ENCODE assay signal across 9 cellular contexts in genomic region chr12:1907652-1908611, GRCh38. TPM values are rescaled to one million over a fixed set of nuclear protein-coding genes. Genes with fewer than 3 reads are reported as not detected.
A peak's percentile ranks its signal among the peaks of the same experiment; 100 is the strongest.
DNase-seq lines count a peak whose midpoint lies in the region; ATAC-seq and TF ChIP-seq lines count a peak whose summit lies in the region.
"Had no signal": no experiment of that assay in that cellular context is flagged by ENCODE, and none has a peak within 500 bp of the region (broad histone marks: within the 10 kb centered on the region; RNA-seq: fewer than 3 reads in every experiment).

No MANE protein-coding gene starts in this region.

- peaks cover 17% of the 10 kb centered on the region for H3K9me3 Mint-ChIP-seq in activated naive CD8-positive, alpha-beta T cell treated with anti-CD3 and anti-CD28 coated beads, Interleukin-2, amount 10 ng/mL, durations not matched to agents 7 days and 5 days

- no peaks in the 10 kb centered on the region for H3K36me3 ChIP-seq in right lobe of liver

- POLR2A ChIA-PET in activated naive CD8-positive, alpha-beta T cell treated with anti-CD3 and anti-CD28 coated beads, Interleukin-2, amount 10 ng/mL, durations not matched to agents 7 days and 5 days (lab: Charles Lee), result no interaction called here

- DNase-seq in NCI-H146 (lab: John Stamatoyannopoulos, UW) (peak; percentile 26), NCI-H146 treated with DMSO at 0.1 percent for 48 hours (lab: John Stamatoyannopoulos, UW; ENCODE audit: unreplicated experiment) (no peak), right lobe of liver (peak in 2 of 3 donors; percentile 37 to 51), ureter (ENCODE audit: low spot score) (peak; percentile 42), Ammon's horn (ENCODE audit: low spot score) (no peak), GM19238 (ENCODE audit: insufficient read length, low spot score) (no peak)
- DNase-seq in activated naive CD8-positive, alpha-beta T cell treated with anti-CD3 and anti-CD28 coated beads, Interleukin-2, amount 10 ng/mL, durations not matched to agents 7 days and 5 days, result peak; percentile 32

- TF ChIP-seq POLR2A in right lobe of liver (IDR thresholded peaks at IDR 0.05), result no peak

- peaks cover 0 to 5% (median under 1%) of the 10 kb centered on the region in 4 donors for H3K9me3 ChIP-seq in right lobe of liver

- intact Hi-C loops in right lobe of liver (cut with DNase I), result no loop called here

- H3K27ac Mint-ChIP-seq in activated naive CD8-positive, alpha-beta T cell treated with anti-CD3 and anti-CD28 coated beads, Interleukin-2, amount 10 ng/mL, durations not matched to agents 7 days and 5 days, result no peak overlapping the region

- H3K4me3 Mint-ChIP-seq in activated naive CD8-positive, alpha-beta T cell treated with anti-CD3 and anti-CD28 coated beads, Interleukin-2, amount 10 ng/mL, durations not matched to agents 7 days and 5 days, result peak overlapping the region; percentile 65
- H3K4me3 Mint-ChIP-seq: neural crest cell had no signal

- TF ChIP-seq CTCF in right lobe of liver (IDR thresholded peaks at IDR 0.05), result no peak

- ATAC-seq in activated naive CD8-positive, alpha-beta T cell treated with anti-CD3 and anti-CD28 coated beads, Interleukin-2, amount 10 ng/mL, durations not matched to agents 7 days and 5 days (ENCODE audit: low read depth), result no peak
- ATAC-seq in right lobe of liver (peak in 3 of 4 donors; percentile 12 to 45 (median 24)), GM19395 (IDR thresholded peaks at IDR 0.05; ENCODE audit: unreplicated experiment) (no peak)

- no peak overlapping the region for H3K4me3 ChIP-seq in right lobe of liver

- H3K27me3 Mint-ChIP-seq in activated naive CD8-positive, alpha-beta T cell treated with anti-CD3 and anti-CD28 coated beads, Interleukin-2, amount 10 ng/mL, durations not matched to agents 7 days and 5 days, result peaks cover 21% of the 10 kb centered on the region

- H3K27me3 ChIP-seq in right lobe of liver, result no peaks in the 10 kb centered on the region

- peaks cover 3% of the 10 kb centered on the region for H3K4me1 Mint-ChIP-seq in activated naive CD8-positive, alpha-beta T cell treated with anti-CD3 and anti-CD28 coated beads, Interleukin-2, amount 10 ng/mL, durations not matched to agents 7 days and 5 days

- H3K36me3 Mint-ChIP-seq in activated naive CD8-positive, alpha-beta T cell treated with anti-CD3 and anti-CD28 coated beads, Interleukin-2, amount 10 ng/mL, durations not matched to agents 7 days and 5 days, result peaks cover 2% of the 10 kb centered on the region

- no peak overlapping the region for H3K27ac ChIP-seq in right lobe of liver

- 40% methylated on average over 25 of the region's 67 CpGs for WGBS in right lobe of liver (ENCODE audit: insufficient coverage, low coverage, low lambda C conversion rate, missing lambda C conversion rate)

- no peaks in the 10 kb centered on the region for H3K4me1 ChIP-seq in right lobe of liver

RNA-seq across cellular contexts. Expression of gene CACNA2D4, which starts 10.5 kb away (rescaled TPM):
- total RNA-seq in activated naive CD8-positive, alpha-beta T cell treated with anti-CD3 and anti-CD28 coated beads, Interleukin-2, amount 10 ng/mL, durations not matched to agents 7 days and 5 days, result 10 to 100 TPM in 1 of 2 experiments, 1 to 10 TPM in 1; 8.0 to 10.4 TPM
- total RNA-seq in right lobe of liver (1 to 10 TPM in 3 of 6 experiments, under 1 TPM in 3; 0.87 to 1.9 (median 0.96) TPM), ureter (3.4 TPM)

Comparison
In these comparisons a context has a peak if more than half of its experiments do, and no peak if none do; other contexts are left out.
1. DNase-seq: peak in NCI-H146 (single experiment), activated naive CD8-positive, alpha-beta T cell treated with anti-CD3 and anti-CD28 coated beads, Interleukin-2, amount 10 ng/mL, durations not matched to agents 7 days and 5 days (single experiment), right lobe of liver (2 of 3) and ureter (single experiment); none in NCI-H146 treated with DMSO at 0.1 percent for 48 hours (single experiment), Ammon's horn (single experiment) and GM19238 (single experiment).
2. ATAC-seq: peak in right lobe of liver (3 of 4); none in activated naive CD8-positive, alpha-beta T cell treated with anti-CD3 and anti-CD28 coated beads, Interleukin-2, amount 10 ng/mL, durations not matched to agents 7 days and 5 days (single experiment) and GM19395 (single experiment).